8 cellular contexts compared by ENCODE assay signal in the genomic region with DNA sequence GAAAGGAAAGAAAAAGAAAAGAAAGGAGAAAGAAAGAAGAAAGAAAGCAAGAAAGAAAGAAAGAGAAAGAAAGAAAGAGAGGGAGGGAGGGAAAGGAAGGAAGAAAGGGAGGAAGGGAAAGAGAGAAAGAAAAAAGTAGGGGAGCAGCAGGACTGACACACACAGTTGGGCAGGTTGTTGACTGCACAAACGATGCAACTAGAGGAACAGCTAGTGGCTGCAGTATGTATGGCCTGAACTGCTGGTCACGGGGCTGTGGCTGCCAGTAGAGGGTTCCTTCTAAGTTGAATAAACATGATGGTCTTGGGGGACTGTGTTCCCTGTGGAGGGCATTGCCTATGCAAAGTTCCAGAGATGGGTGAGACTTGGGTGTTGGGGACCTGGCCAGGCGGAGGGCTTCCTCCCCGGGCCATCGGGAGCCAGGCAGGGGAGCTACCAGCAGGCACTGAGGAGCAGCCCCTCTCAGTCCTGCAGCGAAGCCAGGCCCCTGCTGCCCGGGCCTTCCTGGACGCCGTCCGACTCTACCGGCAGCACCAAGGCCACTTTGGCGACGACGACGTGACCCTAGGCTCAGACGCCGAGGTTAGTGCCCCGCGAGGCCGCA. TPM values are rescaled to one million over a fixed set of nuclear protein-coding genes. Genes with fewer than 3 reads are reported as not detected.
A peak's percentile ranks its signal among the peaks of the same experiment; 100 is the strongest.
DNase-seq lines count a peak whose midpoint lies in the region; ATAC-seq and TF ChIP-seq lines count a peak whose summit lies in the region.

No MANE protein-coding gene starts in this region.

- H3K4me2 ChIP-seq in neural progenitor cell: peak overlapping the region; percentile 88

- H3K79me2 ChIP-seq in neural progenitor cell (ENCODE audit: low read depth): no peaks in the 10 kb centered on the region

- H3F3A ChIP-seq in neural progenitor cell (ENCODE audit: low read depth): peaks cover 26% of the 10 kb centered on the region

- H3K9ac ChIP-seq in neural progenitor cell: no peak overlapping the region

- peaks cover 15% of the 10 kb centered on the region for H3K4me1 Mint-ChIP-seq in neural progenitor cell

- peak overlapping the region; percentile 80 for H2AFZ ChIP-seq in neural progenitor cell (replicated peaks)

- TF ChIP-seq CTCF in GM12865 (IDR thresholded peaks at IDR 0.05; ENCODE audit: insufficient read depth, low read depth, low read length, missing control alignments) (no peak), neural progenitor cell (IDR thresholded peaks at IDR 0.05) (no peak)

- H3K36me3 ChIP-seq in effector memory CD4-positive, alpha-beta T cell (ENCODE audit: control insufficient read depth, insufficient read depth, low read length): no peaks in the 10 kb centered on the region
- H3K36me3 ChIP-seq in neural progenitor cell: no peaks in the 10 kb centered on the region

- H4K20me1 ChIP-seq in neural progenitor cell (ENCODE audit: low read depth): peaks cover 3% of the 10 kb centered on the region

- H3K4me1 ChIP-seq in effector memory CD4-positive, alpha-beta T cell (ENCODE audit: control insufficient read depth, insufficient read depth, low read length, poor library complexity, severe bottlenecking): peaks cover 8% of the 10 kb centered on the region
- H3K4me1 ChIP-seq in neural progenitor cell: no peaks in the 10 kb centered on the region

- H3K4me3 ChIP-seq in GM12865 (ENCODE audit: low read depth, low read length) (peak overlapping the region; percentile 45; the same call in 1 of the 2 replicates), neural progenitor cell (peak overlapping the region; percentile 58)
- H3K4me3 ChIP-seq in effector memory CD4-positive, alpha-beta T cell (ENCODE audit: insufficient read depth, low read depth, low read length, poor library complexity, severe bottlenecking): peak overlapping the region; percentile 62

- peak overlapping the region; percentile 39 for H3K27ac ChIP-seq in effector memory CD4-positive, alpha-beta T cell (ENCODE audit: insufficient read depth, low read length, poor library complexity, severe bottlenecking)
- no peak overlapping the region for H3K27ac ChIP-seq in neural progenitor cell

- H3K4me3 Mint-ChIP-seq in neural progenitor cell: peak overlapping the region; percentile 86

- ATAC-seq in HG03135 (IDR thresholded peaks at IDR 0.05; ENCODE audit: unreplicated experiment): no peak
- no peak for ATAC-seq in HG03354 (IDR thresholded peaks at IDR 0.05; ENCODE audit: poor library complexity, severe bottlenecking, unreplicated experiment)

- no peaks in the 10 kb centered on the region for H3K9me3 Mint-ChIP-seq in neural progenitor cell

- intact Hi-C loops in posterior vena cava (cut with DNase I): no loop called here

- H3K27me3 Mint-ChIP-seq in neural progenitor cell (ENCODE audit: insufficient read depth, low read depth): peaks cover 18% of the 10 kb centered on the region

- DNase-seq in GM12865 (ENCODE audit: low read depth) (peak; percentile 39), NAMALWA (ENCODE audit: low spot score) (peak; percentile 78), neural progenitor cell (ENCODE audit: low spot score) (no peak), posterior vena cava (ENCODE audit: low spot score) (no peak), DMS79 treated with DMSO at 0.1 percent for 48 hours (lab: John Stamatoyannopoulos, UW) (no peak)
- DNase-seq in effector memory CD4-positive, alpha-beta T cell: no peak

- no peaks in the 10 kb centered on the region for H3K9me3 ChIP-seq in effector memory CD4-positive, alpha-beta T cell (ENCODE audit: control insufficient read depth, low read length)
- no peaks in the 10 kb centered on the region for H3K9me3 ChIP-seq in neural progenitor cell (ENCODE audit: low read depth)

- H3K27ac Mint-ChIP-seq in neural progenitor cell: no peak overlapping the region

- H3K27me3 ChIP-seq in effector memory CD4-positive, alpha-beta T cell (replicated peaks; ENCODE audit: control insufficient read depth, insufficient read depth, low read length, poor library complexity, severe bottlenecking): no peaks in the 10 kb centered on the region
- H3K27me3 ChIP-seq in neural progenitor cell: peaks cover 23% of the 10 kb centered on the region

- no peaks in the 10 kb centered on the region for H3K36me3 Mint-ChIP-seq in neural progenitor cell

RNA-seq across cellular contexts. Expression of gene COLGALT1, which starts 16.7 kb away (rescaled TPM):
- total RNA-seq in neural progenitor cell (ENCODE audit: low replicate concordance) (38.4 and 60.3 TPM in 2 replicates), posterior vena cava (10 to 100 TPM; 69.1 to 86.7 TPM)

RNA-seq across cellular contexts. Expression of gene PGLS, which starts 27.3 kb away (rescaled TPM):
- total RNA-seq in neural progenitor cell (ENCODE audit: low replicate concordance) (22.8 and 86.0 TPM in 2 replicates), posterior vena cava (10 to 100 TPM; 39.8 to 48.7 TPM)

Comparison
In these comparisons a context has a peak if more than half of its experiments do, and no peak if none do; other contexts are left out.
1. DNase-seq: peak in GM12865 (single experiment) and NAMALWA (single experiment); none in effector memory CD4-positive, alpha-beta T cell (0 of 3), neural progenitor cell (single experiment), posterior vena cava (single experiment) and DMS79 treated with DMSO at 0.1 percent for 48 hours (single experiment).
2. Peak in every context shown above with its lines, with median percentiles within 50 percentile points of each other: H3K4me3 ChIP-seq.